In the genomic region with DNA sequence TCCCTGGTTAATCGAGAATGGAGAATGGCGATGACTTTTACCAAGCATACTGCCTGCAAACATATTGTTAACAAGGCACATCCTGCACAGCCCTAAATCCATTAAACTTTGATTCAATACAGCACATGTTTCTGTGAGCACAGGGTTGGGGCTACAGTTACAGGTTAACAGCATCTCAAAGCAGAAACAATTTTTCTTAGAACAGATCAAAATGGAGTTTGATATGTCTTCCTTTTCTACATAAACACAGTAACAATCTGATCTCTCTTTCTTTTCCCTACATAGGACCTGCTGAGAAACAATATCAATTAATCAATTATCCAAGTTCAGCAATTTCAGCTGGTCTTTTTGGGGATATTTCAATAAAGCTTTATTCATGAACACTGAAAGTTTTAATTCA, we compare ENCODE assay signal across 1 cellular context. TPM values are rescaled to one million over a fixed set of nuclear protein-coding genes. Genes with fewer than 3 reads are reported as not detected.
"Had no signal": no experiment of that assay in that cellular context is flagged by ENCODE, and none has a peak within 500 bp of the region (broad histone marks: within the 10 kb centered on the region; RNA-seq: fewer than 3 reads in every experiment).

No MANE protein-coding gene starts in this region.

RNA-seq across cellular contexts. Expression of a gene that starts 59.5 kb away (rescaled TPM):
- total RNA-seq: OCI-LY7 had no signal
